Comparison of ENCODE assay signal across 35 cellular contexts in genomic region chr2:226775032-226775509, GRCh38.
"Had no signal": no experiment of that assay in that cellular context is flagged by ENCODE, and none has a peak within 500 bp of the region (broad histone marks: within the 10 kb centered on the region; RNA-seq: fewer than 3 reads in every experiment).

No MANE protein-coding gene starts in this region.

- ATAC-seq: activated CD8-positive, alpha-beta T cell treated with anti-CD3 and anti-CD28 coated beads for 36 hours; activated T-cell treated with anti-CD3 and anti-CD28 coated beads, Interleukin-2, amount 50 U/mL, for 72 hours; activated T-helper 17 cell treated with anti-CD3 and anti-CD28 coated beads, Interleukin-2, amount 50 U/mL, for 72 hours had no signal

- DNase-seq: activated CD4-positive, alpha-beta T cell treated with anti-CD3 and anti-CD28 coated beads for 1 hour; activated CD4-positive, alpha-beta T cell treated with anti-CD3 and anti-CD28 coated beads for 48 hours; activated CD4-positive, alpha-beta T cell treated with anti-CD3 and anti-CD28 coated beads, Interleukin-2, amount 50 U/mL, for 4 hours; activated CD4-positive, CD25-positive, alpha-beta regulatory T cell; activated CD8-positive, alpha-beta T cell treated with anti-CD3 and anti-CD28 coated beads for 36 hours; activated effector memory CD4-positive, alpha-beta T cell treated with anti-CD3 and anti-CD28 coated beads, Interleukin-2, amount 50 U/mL, for 16 hours; activated naive CD4-positive, alpha-beta T cell treated with Interleukin-2 at 50 U/mL for 16 hours; activated naive CD8-positive, alpha-beta T cell treated with anti-CD3 and anti-CD28 coated beads, Interleukin-2, amount 10 ng/mL, durations not matched to agents 7 days and 5 days; activated T-cell treated with anti-CD3 and anti-CD28 coated beads, Interleukin-2, amount 50 U/mL, for 1 hour; activated T-cell treated with anti-CD3 and anti-CD28 coated beads, Interleukin-2, amount 50 U/mL, for 72 hours; amygdala; Karpas-422; NCI-H1048; NCI-H1105 treated with DMSO at 0.1 percent for 48 hours; NCI-H1436; NCI-H1694; NCI-H1930; NCI-H2081 treated with DMSO at 0.1 percent for 48 hours; NCI-H226; NCI-H446 treated with DMSO at 0.1 percent for 48 hours; NCI-H524; NCI-H69; NCI-H82; OCI-M1; Right ventricle myocardium superior; SW 1271; T-helper 1 cell; T-helper 2 cell; T1000; WERI-Rb-1 had no signal

- H3K27me3 ChIP-seq: ascending aorta, cardiac muscle cell had no signal

- H3K4me3 ChIP-seq: ascending aorta, cardiac muscle cell had no signal

- H3K27ac Mint-ChIP-seq: activated CD8-positive, alpha-beta T cell treated with anti-CD3 and anti-CD28 coated beads for 36 hours; activated naive CD4-positive, alpha-beta T cell treated with anti-CD3 and anti-CD28 coated beads, Interleukin-2, amount 50 U/mL, for 24 hours; activated naive CD8-positive, alpha-beta T cell treated with anti-CD3 and anti-CD28 coated beads, Interleukin-2, amount 10 ng/mL, durations not matched to agents 7 days and 5 days; activated T-cell treated with anti-CD3 and anti-CD28 coated beads, Interleukin-2, amount 50 U/mL, for 72 hours had no signal

- H3K36me3 ChIP-seq: cardiac muscle cell, WERI-Rb-1 had no signal

- H3K27me3 Mint-ChIP-seq: activated CD8-positive, alpha-beta T cell treated with anti-CD3 and anti-CD28 coated beads for 36 hours; activated naive CD4-positive, alpha-beta T cell treated with anti-CD3 and anti-CD28 coated beads, Interleukin-2, amount 50 U/mL, for 24 hours; activated naive CD8-positive, alpha-beta T cell treated with anti-CD3 and anti-CD28 coated beads, Interleukin-2, amount 10 ng/mL, durations not matched to agents 7 days and 5 days; activated T-helper 17 cell treated with anti-CD3 and anti-CD28 coated beads, Interleukin-2, amount 50 U/mL, for 72 hours had no signal

- H3K27ac ChIP-seq: ascending aorta, WERI-Rb-1 had no signal

- H3K4me3 Mint-ChIP-seq: activated CD8-positive, alpha-beta T cell treated with anti-CD3 and anti-CD28 coated beads for 36 hours; activated naive CD4-positive, alpha-beta T cell treated with anti-CD3 and anti-CD28 coated beads, Interleukin-2, amount 50 U/mL, for 24 hours; activated naive CD8-positive, alpha-beta T cell treated with anti-CD3 and anti-CD28 coated beads, Interleukin-2, amount 10 ng/mL, durations not matched to agents 7 days and 5 days; activated T-cell treated with anti-CD3 and anti-CD28 coated beads, Interleukin-2, amount 50 U/mL, for 72 hours; activated T-helper 17 cell treated with anti-CD3 and anti-CD28 coated beads, Interleukin-2, amount 50 U/mL, for 72 hours; central memory CD8-positive, alpha-beta T cell had no signal
